12 cellular contexts compared by ENCODE assay signal in genomic region chr5:172733974-172734346, GRCh38. TPM values are rescaled to one million over a fixed set of nuclear protein-coding genes. Genes with fewer than 3 reads are reported as not detected.
DNase-seq lines count a peak whose midpoint lies in the region; ATAC-seq and TF ChIP-seq lines count a peak whose summit lies in the region.
"Had no signal": no experiment of that assay in that cellular context is flagged by ENCODE, and none has a peak within 500 bp of the region (broad histone marks: within the 10 kb centered on the region; RNA-seq: fewer than 3 reads in every experiment).

No MANE protein-coding gene starts in this region.

- H3K56ac ChIP-seq in IMR-90 (ENCODE audit: extremely low read depth, insufficient read depth, low read length) = no peak overlapping the region

- peak overlapping the region; percentile 90 for H2BK120ac ChIP-seq in IMR-90 (ENCODE audit: low read depth, low read length)
- H2BK120ac ChIP-seq in mesenchymal stem cell (ENCODE audit: low read depth, low read length) = peak overlapping the region; percentile 69

- TF ChIP-seq POLR2A in IMR-90 (IDR thresholded peaks at IDR 0.05; ENCODE audit: low read depth, low read length) = no peak
- no peak for TF ChIP-seq POLR2A in suprapubic skin (IDR thresholded peaks at IDR 0.05)

- in situ Hi-C loops in IMR-90 (cut with MboI; ENCODE audit: low sequenced_read_pairs) (no loop called here), HAP-1 (cut with MboI; ENCODE audit: low sequenced_read_pairs) (no loop called here)

- H3K79me1 ChIP-seq in IMR-90 (ENCODE audit: low read depth in 1 of 2, low read length in 2 of 2) (no peaks in the 10 kb centered on the region; a peak in 1 of 4 replicates), mesenchymal stem cell (replicated peaks; ENCODE audit: low read length, poor library complexity, severe bottlenecking) (no peaks in the 10 kb centered on the region)

- H4K5ac ChIP-seq in IMR-90 (ENCODE audit: low read depth, low read length) = peak overlapping the region; percentile 81

- H3K14ac ChIP-seq in IMR-90 (replicated peaks; ENCODE audit: low read depth, low read length) = peak overlapping the region; percentile 80
- no peak overlapping the region for H3K14ac ChIP-seq in mesenchymal stem cell (ENCODE audit: low read length in 2 of 2)

- no peaks in the 10 kb centered on the region for H4K20me1 ChIP-seq in IMR-90 (ENCODE audit: insufficient read depth, low read length)

- H3K9me1 ChIP-seq in IMR-90 (ENCODE audit: insufficient read depth, low read length) = 0 out of 2 replicates have a peak, but pooled peaks cover 18% of the 10 kb centered on the region

- H3K23ac ChIP-seq in IMR-90 (ENCODE audit: low read depth, low read length) (0 out of 2 replicates have a peak overlapping the region, but pooled peaks have one; percentile 41), mesenchymal stem cell (ENCODE audit: low read length in 2 of 2) (no peak overlapping the region)

- H3K18ac ChIP-seq in IMR-90 (ENCODE audit: low read depth, low read length) (peak overlapping the region; percentile 51), mesenchymal stem cell (ENCODE audit: low read depth in 1 of 2, low read length in 2 of 2) (peak overlapping the region; percentile 62 to 87)

- intact Hi-C loops in IMR-90 (cut with micrococcal nuclease) = loop anchor here (5.0 kb wide), 1 partner anchor 33 kb away; no protein-coding TSS in a partner anchor

- DNase-seq in IMR-90 (no peak), coronary artery (ENCODE audit: low spot score) (no peak), mesenchymal stem cell (no peak), suprapubic skin (ENCODE audit: low spot score in 2 of 2) (peak in 1 of 2 donors; percentile 82), C1 segment of cervical spinal cord (lab: John Stamatoyannopoulos, UW) (no peak), HAP-1 (ENCODE audit: low spot score in 2 of 2) (no peak)
- DNase-seq: CD8-positive, alpha-beta T cell; head of caudate nucleus; NCI-H1694 treated with DMSO at 0.1 percent for 48 hours; stimulated activated CD4-positive, alpha-beta T cell treated with anti-CD3 and anti-CD28 coated beads, Interleukin-4, amount 100 ng/mL, for 1 hour had no signal

- peaks cover 18% of the 10 kb centered on the region for H3K4me1 ChIP-seq in IMR-90 (ENCODE audit: control insufficient read depth, insufficient read depth, low read length)
- H3K4me1 ChIP-seq in mesenchymal stem cell (ENCODE audit: control insufficient read depth, insufficient read depth, low read depth, low read length) = peaks cover 38% of the 10 kb centered on the region
- H3K4me1 ChIP-seq in suprapubic skin = peaks cover 52% of the 10 kb centered on the region
- no peaks in the 10 kb centered on the region for H3K4me1 ChIP-seq in HAP-1

- no peak overlapping the region for H3K4me3 ChIP-seq in IMR-90 (ENCODE audit: insufficient read depth, low read depth, low read length)
- peak overlapping the region; percentile 34 for H3K4me3 ChIP-seq in coronary artery
- peak overlapping the region in 1 of 2 experiments; percentile 54 for H3K4me3 ChIP-seq in mesenchymal stem cell (ENCODE audit: insufficient read depth in 1 of 2, low read depth in 1 of 2, low read length in 2 of 2)
- no peak overlapping the region for H3K4me3 ChIP-seq in suprapubic skin
- no peak overlapping the region for H3K4me3 ChIP-seq in HAP-1

- no CpG with 5 or more reads among the region's 4 CpGs for WGBS in IMR-90 (ENCODE audit: extremely low coverage in 2 of 2, insufficient read length in 1 of 2), 2 experiments
- 11% methylated on average over 3 of the region's 4 CpGs for WGBS in mesenchymal stem cell
- 11% methylated on average over 4 of the region's 4 CpGs for WGBS in suprapubic skin

- H3K36me3 ChIP-seq in IMR-90 (ENCODE audit: control insufficient read depth, insufficient read depth, low read length) (no peaks in the 10 kb centered on the region), mesenchymal stem cell (ENCODE audit: control insufficient read depth in 1 of 2, insufficient read depth in 2 of 2, low read depth in 1 of 2, low read length in 2 of 2) (no peaks in the 10 kb centered on the region), suprapubic skin (no peaks in the 10 kb centered on the region), HAP-1 (replicated peaks) (no peaks in the 10 kb centered on the region)

- H2AK5ac ChIP-seq in IMR-90 (ENCODE audit: low read depth, low read length) = peak overlapping the region; percentile 13
- no peak overlapping the region for H2AK5ac ChIP-seq in mesenchymal stem cell (ENCODE audit: low read length, severe bottlenecking)

- H3K27me3 ChIP-seq in IMR-90 (ENCODE audit: control insufficient read depth, insufficient read depth, low read length) = no peaks in the 10 kb centered on the region
- no peaks in the 10 kb centered on the region for H3K27me3 ChIP-seq in mesenchymal stem cell (ENCODE audit: control insufficient read depth in 1 of 2, insufficient read depth in 1 of 2, low read length in 2 of 2)
- H3K27me3 ChIP-seq in suprapubic skin = no peaks in the 10 kb centered on the region
- H3K27me3 ChIP-seq in HAP-1 (ENCODE audit: low read depth) = no peaks in the 10 kb centered on the region

- H2AFZ ChIP-seq in IMR-90 (replicated peaks; ENCODE audit: low read length, poor library complexity) (peak overlapping the region; percentile 93), mesenchymal stem cell (ENCODE audit: low read depth, low read length) (no peak overlapping the region)

- H3K9ac ChIP-seq in IMR-90 (ENCODE audit: low read depth, low read length) (peak overlapping the region; percentile 5; the same call in 1 of the 2 replicates), mesenchymal stem cell (ENCODE audit: low read length) (peak overlapping the region; percentile 95)

- H4K91ac ChIP-seq in IMR-90 (ENCODE audit: insufficient read depth, low read depth, low read length) (peak overlapping the region; percentile 90), mesenchymal stem cell (ENCODE audit: low read length) (peak overlapping the region; percentile 79)

- H3K27ac ChIP-seq in IMR-90 (ENCODE audit: insufficient read depth, low read length) (peak overlapping the region; percentile 30), coronary artery (peak overlapping the region; percentile 90 to 94), mesenchymal stem cell (ENCODE audit: low read length, poor library complexity, severe bottlenecking) (peak overlapping the region; percentile 99), suprapubic skin (peak overlapping the region; percentile 99)

- BruUV-seq in IMR-90 (replicated peaks; lab: Mats Ljungman, UMichigan) = no TSS peak

- CTCF ChIA-PET in IMR-90 (lab: Yijun Ruan, JAX) = no interaction called here

- H4K8ac ChIP-seq in IMR-90 (ENCODE audit: low read depth in 2 of 2, low read length in 2 of 2) (peak overlapping the region; percentile 67 to 97), mesenchymal stem cell (ENCODE audit: low read length) (peak overlapping the region; percentile 94)

- peak overlapping the region; percentile 18; the same call in 1 of the 3 replicates for H2BK15ac ChIP-seq in IMR-90 (ENCODE audit: low read depth, low read length)
- peak overlapping the region; percentile 45 for H2BK15ac ChIP-seq in mesenchymal stem cell (ENCODE audit: low read depth, poor library complexity, severe bottlenecking)

- peak overlapping the region; percentile 92 for H2AK9ac ChIP-seq in IMR-90 (replicated peaks; ENCODE audit: low read depth, low read length, poor library complexity)

- H3K4ac ChIP-seq in IMR-90 (ENCODE audit: low read depth, low read length) = peak overlapping the region; percentile 91
- H3K4ac ChIP-seq in mesenchymal stem cell (ENCODE audit: low read depth in 1 of 2, low read length in 2 of 2) = peak overlapping the region in 1 of 2 experiments; percentile 29

- POLR2A ChIA-PET in IMR-90 (lab: Charles Lee; ENCODE audit: unreplicated experiment) = interaction anchor here (1.0 kb wide), 1 partner anchor 37 kb away, joined by 3 read pairs; the partner anchor contains the start of gene DUSP1

- ATAC-seq in IMR-90 (ENCODE audit: low read depth) (peak; percentile 25), GM21529 (IDR thresholded peaks at IDR 0.05; ENCODE audit: unreplicated experiment) (no peak), GM18511 (IDR thresholded peaks at IDR 0.05; ENCODE audit: unreplicated experiment) (no peak)
- ATAC-seq: CD8-positive, alpha-beta T cell had no signal

- H2BK20ac ChIP-seq in IMR-90 (ENCODE audit: low read depth, low read length) = peak overlapping the region; percentile 67

- no peak for TF ChIP-seq EP300 in suprapubic skin (IDR thresholded peaks at IDR 0.05)

- no peak for TF ChIP-seq RAD21 in IMR-90 (IDR thresholded peaks at IDR 0.05; ENCODE audit: low read length)

- peak overlapping the region; percentile 64 for H2BK5ac ChIP-seq in IMR-90 (ENCODE audit: low read depth, low read length, poor library complexity, severe bottlenecking)
- H2BK5ac ChIP-seq in mesenchymal stem cell (ENCODE audit: low read depth, low read length, poor library complexity, severe bottlenecking) = peak overlapping the region; percentile 67

- H2BK12ac ChIP-seq in mesenchymal stem cell (ENCODE audit: low read length in 2 of 2) = peak overlapping the region; percentile 79 to 80

- H3K4me2 ChIP-seq in IMR-90 (ENCODE audit: low read depth, low read length) (0 out of 2 replicates have a peak overlapping the region, but pooled peaks have one; percentile 16), mesenchymal stem cell (ENCODE audit: low read length, poor library complexity, severe bottlenecking) (no peak overlapping the region)

- TF ChIP-seq CTCF in IMR-90 (conservative IDR thresholded peaks at IDR 0.05; ENCODE audit: low read depth, low read length) (no peak), coronary artery (IDR thresholded peaks at IDR 0.05) (no peak), suprapubic skin (IDR thresholded peaks at IDR 0.05) (no peak)

- dilution Hi-C loops in IMR-90 (cut with HindIII; ENCODE audit: low sequenced_read_pairs, unreplicated experiment) = no loop called here

- H3K9me3 ChIP-seq in IMR-90 (ENCODE audit: control insufficient read depth, insufficient read depth, low read length) (no peaks in the 10 kb centered on the region), mesenchymal stem cell (ENCODE audit: control insufficient read depth, low read length) (no peaks in the 10 kb centered on the region), suprapubic skin (no peaks in the 10 kb centered on the region), HAP-1 (no peaks in the 10 kb centered on the region)

RNA-seq across cellular contexts. Expression of gene DUSP1, which starts 37.0 kb away (rescaled TPM):
- total RNA-seq in IMR-90 (2012; rRNA removed) (304 and 320 TPM in 2 replicates), suprapubic skin (1,000 to 10,000 TPM; 1,246 to 2,948 (median 1,762) TPM)
- polyA plus RNA-seq in IMR-90 (2012; rRNA removed) = 467 and 674 TPM in 2 replicates
- 405 and 1,457 TPM in 2 replicates for polyA plus RNA-seq in IMR-90 (2012; cell fraction: cytosol; rRNA removed)
- 1,904 and 1,990 TPM in 2 replicates for polyA plus RNA-seq in IMR-90 (2012; cell fraction: nucleus; rRNA removed; ENCODE audit: low replicate concordance)
- 214 TPM for polyA plus RNA-seq in mesenchymal stem cell (2013, experiment 1 of 2)
- polyA plus RNA-seq in mesenchymal stem cell (2013, experiment 2 of 2) = 205 TPM

Comparison
In these comparisons a context has a peak if more than half of its experiments do, and no peak if none do; other contexts are left out.
1. H3K27ac ChIP-seq: peak in every context shown above with its lines; median percentile 99 in mesenchymal stem cell; 99 in suprapubic skin; 92 in coronary artery; 30 in IMR-90.